ENCODE assay signal across 10 cellular contexts in genomic region chr16:71919033-71919432, GRCh38. TPM values are rescaled to one million over a fixed set of nuclear protein-coding genes. Genes with fewer than 3 reads are reported as not detected.
DNase-seq lines count a peak whose midpoint lies in the region; ATAC-seq, FAIRE-seq and TF ChIP-seq lines count a peak whose summit lies in the region.
"Had no signal": no experiment of that assay in that cellular context is flagged by ENCODE, and none has a peak within 500 bp of the region (broad histone marks: within the 10 kb centered on the region; RNA-seq: fewer than 3 reads in every experiment).

No MANE protein-coding gene starts in this region.

- peaks cover 4 to 8% of the 10 kb centered on the region in 2 donors for H3K4me1 ChIP-seq in kidney (ENCODE audit: control insufficient read depth in 1 of 2, insufficient read depth in 1 of 2, low read depth in 1 of 2, low read length in 2 of 2)

- H3K27ac ChIP-seq in kidney (ENCODE audit: low read depth in 2 of 2, low read length in 2 of 2): no peak overlapping the region
- H3K27ac ChIP-seq: thoracic aorta had no signal

- peaks cover 46 to 73% of the 10 kb centered on the region in 2 donors for H3K36me3 ChIP-seq in kidney (ENCODE audit: control insufficient read depth in 1 of 2, insufficient read depth in 2 of 2, low read length in 2 of 2)

- peak; percentile 94 for DNase-seq in MV-4-11 (lab: John Stamatoyannopoulos, UW)
- no peak for DNase-seq in omental fat pad (ENCODE audit: low spot score)
- DNase-seq in GM12892 (ENCODE audit: insufficient read length): no peak
- no peak for DNase-seq in kidney
- DNase-seq in H54 (ENCODE audit: insufficient read length, low spot score): no peak
- DNase-seq in AG08396 (ENCODE audit: low spot score): no peak
- DNase-seq: NK-92 treated with Interleukin-12 subunit alpha and Interleukin-12 subunit beta, amount 100 ng/mL, for 24 hours had no signal

- FAIRE-seq in GM12892 (lab: Jason Lieb, UNC) (no peak), kidney (lab: Jason Lieb, UNC) (no peak), H54 (lab: Jason Lieb, UNC) (no peak)

- no peak overlapping the region for H3K4me3 ChIP-seq in kidney (ENCODE audit: low read length in 2 of 2)
- H3K4me3 ChIP-seq: thoracic aorta had no signal

- TF ChIP-seq CTCF in omental fat pad (IDR thresholded peaks at IDR 0.05): no peak
- no peak for TF ChIP-seq CTCF in kidney (IDR thresholded peaks at IDR 0.05; ENCODE audit: borderline replicate concordance, extremely low read depth, insufficient read depth)

- intact Hi-C loops in kidney (cut with DNase I): no loop called here

- H3K9me3 ChIP-seq in kidney (ENCODE audit: control insufficient read depth in 1 of 2, low read length in 2 of 2): no peaks in the 10 kb centered on the region
- H3K9me3 ChIP-seq: thoracic aorta had no signal

- ATAC-seq in GM19043 (IDR thresholded peaks at IDR 0.05; ENCODE audit: low read depth, unreplicated experiment) (peak; percentile 85), HG02588 (IDR thresholded peaks at IDR 0.05; ENCODE audit: unreplicated experiment) (peak; percentile 88), omental fat pad (ENCODE audit: low FRiP score) (peak; percentile 52)

- TF ChIP-seq POLR2A in GM12892 (IDR thresholded peaks at IDR 0.05; ENCODE audit: low read depth, low read length): no peak
- no peak for TF ChIP-seq POLR2A in H54 (IDR thresholded peaks at IDR 0.05; ENCODE audit: low read depth, low read length)

- no peak overlapping the region for H3K9ac ChIP-seq in kidney (ENCODE audit: low read length in 2 of 2)

RNA-seq across cellular contexts. Expression of gene IST1, which starts 23.7 kb away (rescaled TPM):
- total RNA-seq in omental fat pad (100 to 1,000 TPM; 229 to 249 (median 230) TPM), kidney (220 TPM)
- 132 TPM for polyA plus RNA-seq in GM12892 (2012; ENCODE audit: missing spikeins)
- polyA plus RNA-seq in kidney (ENCODE audit: insufficient read depth, low read depth, low replicate concordance): 138 TPM

RNA-seq across cellular contexts. Expression of gene ZNF821, which starts 35.1 kb away (rescaled TPM):
- total RNA-seq in omental fat pad (10 to 100 TPM in 1 of 4 donors, 1 to 10 TPM in 3; 1.3 to 10.1 (median 4.4) TPM), kidney (7.1 TPM)
- polyA plus RNA-seq in GM12892 (2012; ENCODE audit: missing spikeins): 8.3 TPM
- polyA plus RNA-seq in kidney (ENCODE audit: insufficient read depth, low read depth, low replicate concordance): 10.0 TPM
